In genomic region chr5:1033606-1034420, GRCh38 we compare ENCODE assay signal across 19 cellular contexts.
"Had no signal": no experiment of that assay in that cellular context is flagged by ENCODE, and none has a peak within 500 bp of the region (broad histone marks: within the 10 kb centered on the region; RNA-seq: fewer than 3 reads in every experiment).

No MANE protein-coding gene starts in this region.

- H3K9me3 ChIP-seq: mucosa of descending colon, neutrophil, upper lobe of right lung had no signal

- H3K27ac Mint-ChIP-seq: activated CD4-positive, alpha-beta T cell treated with anti-CD3 and anti-CD28 coated beads, Interleukin-2, amount 10 ng/mL, durations not matched to agents 24 days and 14 days; activated CD8-positive, alpha-beta T cell treated with anti-CD3 and anti-CD28 coated beads for 36 hours; activated naive CD8-positive, alpha-beta T cell treated with anti-CD3 and anti-CD28 coated beads for 36 hours; activated T-helper 17 cell treated with anti-CD3 and anti-CD28 coated beads, Interleukin-2, amount 50 U/mL, for 72 hours; endodermal cell; naive B cell had no signal

- H3K9me3 Mint-ChIP-seq: activated CD4-positive, alpha-beta T cell treated with anti-CD3 and anti-CD28 coated beads, Interleukin-2, amount 10 ng/mL, durations not matched to agents 24 days and 14 days; activated CD8-positive, alpha-beta T cell treated with anti-CD3 and anti-CD28 coated beads for 36 hours; activated naive CD8-positive, alpha-beta T cell treated with anti-CD3 and anti-CD28 coated beads for 36 hours; activated T-helper 17 cell treated with anti-CD3 and anti-CD28 coated beads, Interleukin-2, amount 50 U/mL, for 72 hours had no signal

- H3K4me1 ChIP-seq: parathyroid adenoma, upper lobe of right lung had no signal

- H3K36me3 Mint-ChIP-seq: activated naive CD8-positive, alpha-beta T cell treated with anti-CD3 and anti-CD28 coated beads for 36 hours; naive B cell had no signal

- DNase-seq: activated CD4-positive, alpha-beta T cell treated with anti-CD3 and anti-CD28 coated beads, Interleukin-2, amount 10 ng/mL, durations not matched to agents 24 days and 14 days; activated CD8-positive, alpha-beta T cell treated with anti-CD3 and anti-CD28 coated beads for 36 hours; activated naive CD4-positive, alpha-beta T cell; activated naive CD8-positive, alpha-beta T cell treated with anti-CD3 and anti-CD28 coated beads for 36 hours; activated T-cell treated with anti-CD3 and anti-CD28 coated beads, Interleukin-2, amount 50 U/mL, for 1 hour; amniotic stem cell; endodermal cell; foreskin fibroblast; mammary epithelial cell; mucosa of descending colon; naive B cell; stimulated activated naive CD4-positive, alpha-beta T cell; upper lobe of right lung had no signal

- H3K4me2 ChIP-seq: hepatocyte had no signal

- H3K4me1 Mint-ChIP-seq: activated CD4-positive, alpha-beta T cell treated with anti-CD3 and anti-CD28 coated beads, Interleukin-2, amount 10 ng/mL, durations not matched to agents 24 days and 14 days; activated naive CD8-positive, alpha-beta T cell treated with anti-CD3 and anti-CD28 coated beads for 36 hours; activated T-helper 17 cell treated with anti-CD3 and anti-CD28 coated beads, Interleukin-2, amount 50 U/mL, for 72 hours; endodermal cell had no signal

- H3K9ac ChIP-seq: parathyroid adenoma had no signal

- ATAC-seq: activated CD8-positive, alpha-beta T cell treated with anti-CD3 and anti-CD28 coated beads for 36 hours; activated T-helper 17 cell treated with anti-CD3 and anti-CD28 coated beads, Interleukin-2, amount 50 U/mL, for 72 hours; mucosa of descending colon; upper lobe of right lung had no signal

- H3K27ac ChIP-seq: cardiac muscle cell, epithelial cell of prostate, hepatocyte, neutrophil, parathyroid adenoma, upper lobe of right lung had no signal

- H2AFZ ChIP-seq: hepatocyte, parathyroid adenoma had no signal

- H3K27me3 Mint-ChIP-seq: activated CD4-positive, alpha-beta T cell treated with anti-CD3 and anti-CD28 coated beads, Interleukin-2, amount 10 ng/mL, durations not matched to agents 24 days and 14 days; activated naive CD8-positive, alpha-beta T cell treated with anti-CD3 and anti-CD28 coated beads for 36 hours had no signal

- H3K4me3 ChIP-seq: cardiac muscle cell, hepatocyte, mucosa of descending colon, upper lobe of right lung had no signal

- H3K27me3 ChIP-seq: cardiac muscle cell, hepatocyte, neutrophil, upper lobe of right lung had no signal

- H3K4me3 Mint-ChIP-seq: activated CD4-positive, alpha-beta T cell treated with anti-CD3 and anti-CD28 coated beads, Interleukin-2, amount 10 ng/mL, durations not matched to agents 24 days and 14 days; activated CD8-positive, alpha-beta T cell treated with anti-CD3 and anti-CD28 coated beads for 36 hours; activated naive CD8-positive, alpha-beta T cell treated with anti-CD3 and anti-CD28 coated beads for 36 hours; activated T-helper 17 cell treated with anti-CD3 and anti-CD28 coated beads, Interleukin-2, amount 50 U/mL, for 72 hours; endodermal cell had no signal

- H3K36me3 ChIP-seq: cardiac muscle cell, neutrophil, upper lobe of right lung had no signal

- H3K79me2 ChIP-seq: hepatocyte, parathyroid adenoma had no signal
